In the genomic region with DNA sequence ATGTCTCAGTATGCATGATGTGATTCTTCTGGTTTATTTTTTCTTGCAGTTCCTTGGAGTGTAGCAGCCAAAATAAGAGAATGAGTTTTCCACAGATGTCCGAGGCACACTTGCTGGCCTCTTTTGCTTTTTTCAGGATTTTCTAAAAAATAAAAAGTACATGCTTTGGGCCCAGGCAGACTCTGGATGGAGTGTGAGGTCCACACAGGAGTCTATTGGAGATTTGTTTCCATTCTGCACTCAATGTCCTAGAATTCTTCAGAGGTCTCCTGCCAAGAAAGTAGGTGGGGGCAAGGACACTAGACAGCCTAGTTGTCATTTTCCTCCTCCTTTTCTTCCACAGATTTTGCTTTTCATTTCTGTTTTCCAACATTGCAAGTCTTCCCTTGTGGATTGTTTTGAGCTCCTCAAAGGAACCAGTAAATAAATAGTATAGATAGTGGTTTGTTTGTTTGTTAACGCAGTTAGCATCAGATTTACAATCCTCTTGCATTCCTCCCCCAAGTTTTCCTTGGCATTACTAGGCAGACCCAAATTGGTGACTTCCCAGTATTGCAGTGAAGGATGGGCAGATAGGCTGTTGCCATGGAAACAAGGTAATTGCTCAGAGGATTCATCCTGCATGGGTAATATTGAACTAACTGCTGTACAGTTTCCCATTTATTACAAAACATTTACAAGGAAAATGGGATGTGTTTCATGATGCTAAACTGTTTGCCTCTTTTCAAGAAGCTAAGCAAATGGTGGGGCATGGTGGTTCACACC, we compare ENCODE assay signal across 31 cellular contexts.
"Had no signal": no experiment of that assay in that cellular context is flagged by ENCODE, and none has a peak within 500 bp of the region (broad histone marks: within the 10 kb centered on the region; RNA-seq: fewer than 3 reads in every experiment).

No MANE protein-coding gene starts in this region.

- H3K9me2 ChIP-seq: SK-N-SH had no signal

- H3K36me3 ChIP-seq: brain microvascular endothelial cell, Peyer's patch, SJSA1 had no signal

- H3K4me1 Mint-ChIP-seq: activated CD4-positive, alpha-beta T cell treated with anti-CD3 and anti-CD28 coated beads, Interleukin-2, amount 10 ng/mL, durations not matched to agents 24 days and 14 days; activated naive CD8-positive, alpha-beta T cell treated with anti-CD3 and anti-CD28 coated beads for 36 hours; activated T-helper 17 cell treated with anti-CD3 and anti-CD28 coated beads, Interleukin-2, amount 50 U/mL, for 72 hours had no signal

- H3K4me1 ChIP-seq: Peyer's patch, SJSA1 had no signal

- H3K9me3 Mint-ChIP-seq: activated CD4-positive, alpha-beta T cell treated with anti-CD3 and anti-CD28 coated beads, Interleukin-2, amount 10 ng/mL, durations not matched to agents 24 days and 14 days; activated CD8-positive, alpha-beta T cell treated with anti-CD3 and anti-CD28 coated beads for 36 hours; activated naive CD8-positive, alpha-beta T cell treated with anti-CD3 and anti-CD28 coated beads for 36 hours; activated T-cell treated with anti-CD3 and anti-CD28 coated beads, Interleukin-2, amount 50 U/mL, for 72 hours; activated T-helper 17 cell treated with anti-CD3 and anti-CD28 coated beads, Interleukin-2, amount 50 U/mL, for 72 hours; T-helper 1 cell treated with Interleukin-12 subunit alpha and Interleukin-12 subunit beta and Interleukin-4 antibody, amounts not matched to agents 30 μg/mL and 1 μg/mL, for 36 hours; T-helper 2 cell treated with Interferon-gamma antibody and Interleukin-4, amounts not matched to agents 5 μg/mL and 100 μg/mL, for 36 hours had no signal

- H3K9ac ChIP-seq: SK-N-SH had no signal

- H3K27me3 ChIP-seq: brain microvascular endothelial cell, Peyer's patch, SJSA1 had no signal

- H3K9me3 ChIP-seq: Peyer's patch, SJSA1, SK-N-SH had no signal

- H3K4me2 ChIP-seq: SK-N-SH had no signal

- H3K36me3 Mint-ChIP-seq: activated naive CD8-positive, alpha-beta T cell treated with anti-CD3 and anti-CD28 coated beads for 36 hours had no signal

- H3K27ac Mint-ChIP-seq: activated CD4-positive, alpha-beta T cell treated with anti-CD3 and anti-CD28 coated beads, Interleukin-2, amount 10 ng/mL, durations not matched to agents 24 days and 14 days; activated CD8-positive, alpha-beta T cell treated with anti-CD3 and anti-CD28 coated beads for 36 hours; activated naive CD8-positive, alpha-beta T cell treated with anti-CD3 and anti-CD28 coated beads for 36 hours; activated T-cell treated with anti-CD3 and anti-CD28 coated beads, Interleukin-2, amount 50 U/mL, for 72 hours; activated T-helper 17 cell treated with anti-CD3 and anti-CD28 coated beads, Interleukin-2, amount 50 U/mL, for 72 hours; T-helper 1 cell treated with Interleukin-12 subunit alpha and Interleukin-12 subunit beta and Interleukin-4 antibody, amounts not matched to agents 30 μg/mL and 1 μg/mL, for 36 hours; T-helper 2 cell treated with Interferon-gamma antibody and Interleukin-4, amounts not matched to agents 5 μg/mL and 100 μg/mL, for 36 hours had no signal

- H3K27me3 Mint-ChIP-seq: activated CD4-positive, alpha-beta T cell treated with anti-CD3 and anti-CD28 coated beads, Interleukin-2, amount 10 ng/mL, durations not matched to agents 24 days and 14 days; activated naive CD8-positive, alpha-beta T cell treated with anti-CD3 and anti-CD28 coated beads for 36 hours had no signal

- H3K4me3 ChIP-seq: Peyer's patch, SJSA1 had no signal

- H3K27ac ChIP-seq: brain microvascular endothelial cell, Peyer's patch, SJSA1 had no signal

- DNase-seq: activated CD4-positive, alpha-beta T cell treated with anti-CD3 and anti-CD28 coated beads, Interleukin-2, amount 10 ng/mL, durations not matched to agents 24 days and 14 days; activated CD4-positive, alpha-beta T cell treated with anti-CD3 and anti-CD28 coated beads, Interleukin-2, amount 50 U/mL, for 4 hours; activated CD8-positive, alpha-beta T cell treated with anti-CD3 and anti-CD28 coated beads for 36 hours; activated effector memory CD4-positive, alpha-beta T cell treated with anti-CD3 and anti-CD28 coated beads, Interleukin-2, amount 50 U/mL, for 16 hours; activated naive CD4-positive, alpha-beta T cell; activated naive CD4-positive, alpha-beta T cell treated with anti-CD3 and anti-CD28 coated beads, Interleukin-2, amount 50 U/mL, for 16 hours; activated naive CD8-positive, alpha-beta T cell treated with anti-CD3 and anti-CD28 coated beads for 36 hours; activated T-cell treated with anti-CD3 and anti-CD28 coated beads, Interleukin-2, amount 50 U/mL, for 1 hour; activated T-cell treated with anti-CD3 and anti-CD28 coated beads, Interleukin-2, amount 50 U/mL, for 72 hours; amniotic stem cell; aorta; brain microvascular endothelial cell; central memory CD4-positive, alpha-beta T cell; Karpas-422; KBM-7; NCI-H1436 treated with DMSO at 0.1 percent for 48 hours; NCI-H1694 treated with DMSO at 0.1 percent for 48 hours; NCI-H2029; NCI-H2107; NCI-H510A; NCI-H526; PC-3; Peyer's patch; RPMI8226; SHP77 treated with DMSO at 0.1 percent for 48 hours; SK-N-SH had no signal

- ATAC-seq: activated CD8-positive, alpha-beta T cell treated with anti-CD3 and anti-CD28 coated beads for 36 hours; activated T-cell treated with anti-CD3 and anti-CD28 coated beads, Interleukin-2, amount 50 U/mL, for 72 hours; activated T-helper 17 cell treated with anti-CD3 and anti-CD28 coated beads, Interleukin-2, amount 50 U/mL, for 72 hours; PC-3 had no signal

- FAIRE-seq: TTC549 had no signal

- H3K4me3 Mint-ChIP-seq: activated CD4-positive, alpha-beta T cell treated with anti-CD3 and anti-CD28 coated beads, Interleukin-2, amount 10 ng/mL, durations not matched to agents 24 days and 14 days; activated CD8-positive, alpha-beta T cell treated with anti-CD3 and anti-CD28 coated beads for 36 hours; activated naive CD8-positive, alpha-beta T cell treated with anti-CD3 and anti-CD28 coated beads for 36 hours; activated T-cell treated with anti-CD3 and anti-CD28 coated beads, Interleukin-2, amount 50 U/mL, for 72 hours; activated T-helper 17 cell treated with anti-CD3 and anti-CD28 coated beads, Interleukin-2, amount 50 U/mL, for 72 hours; T-helper 1 cell treated with Interleukin-12 subunit alpha and Interleukin-12 subunit beta and Interleukin-4 antibody, amounts not matched to agents 30 μg/mL and 1 μg/mL, for 36 hours; T-helper 2 cell treated with Interferon-gamma antibody and Interleukin-4, amounts not matched to agents 5 μg/mL and 100 μg/mL, for 36 hours had no signal
